In genomic region chr4:75514131-75514948, GRCh38 we compare ENCODE assay signal across 8 cellular contexts. TPM values are rescaled to one million over a fixed set of nuclear protein-coding genes. Genes with fewer than 3 reads are reported as not detected.
DNase-seq lines count a peak whose midpoint lies in the region; ATAC-seq and TF ChIP-seq lines count a peak whose summit lies in the region.

TSS of gene RCHY1 (minus strand) at chr4:75514403. CDS start at chr4:75514286, 117 bp downstream.
TSS of gene THAP6 (plus strand) at chr4:75514473. CDS start at chr4:75515453, 980 bp downstream.

- H3K4me1 ChIP-seq in mammary epithelial cell (ENCODE audit: insufficient read depth, low read length) (peaks cover 23% of the 10 kb centered on the region), spleen (peaks cover 32 to 81% (median 59%) of the 10 kb centered on the region in 6 donors)

- peak within 1 kb of the TSS; percentile 97 for H3K4me3 ChIP-seq in AG04449 (ENCODE audit: low read depth, low read length)
- H3K4me3 ChIP-seq in WERI-Rb-1 (ENCODE audit: low read depth, low read length) = peak within 1 kb of the TSS; percentile 96
- H3K4me3 ChIP-seq in mammary epithelial cell (replicated peaks in 1 of 3; ENCODE audit: insufficient read depth in 1 of 3, low read depth in 2 of 3, low read length in 3 of 3) = peak within 1 kb of the TSS; percentile 62 to 93 (median 87)
- peak within 1 kb of the TSS; percentile 56 to 92 (median 72) for H3K4me3 ChIP-seq in spleen

- H3K36me3 ChIP-seq in WERI-Rb-1 (peaks cover 13% of the 10 kb centered on the region), mammary epithelial cell (ENCODE audit: insufficient read depth, low read length) (no peaks in the 10 kb centered on the region), spleen (peaks cover 3 to 40% (median 18%) of the 10 kb centered on the region in 6 donors)

- TF ChIP-seq CTCF in AG04449 (IDR thresholded peaks at IDR 0.05; ENCODE audit: insufficient read depth, low read length, missing control alignments) (peak; percentile 8), WERI-Rb-1 (IDR thresholded peaks at IDR 0.05; ENCODE audit: low read depth, low read length) (no peak), mammary epithelial cell (conservative IDR thresholded peaks at IDR 0.05 in 1 of 2, IDR thresholded peaks at IDR 0.05 in 1 of 2; ENCODE audit: extremely low read depth in 1 of 2, insufficient read depth in 1 of 2, low read depth in 1 of 2, low read length in 2 of 2) (peak in 1 of 2 donors; percentile 13), spleen (IDR thresholded peaks at IDR 0.05 in 8 of 11, conservative IDR thresholded peaks at IDR 0.05 in 3 of 11) (peak in 6 of 11 experiments; percentile 8 to 57 (median 47))

- intact Hi-C loops in mammary epithelial cell (cut with micrococcal nuclease) (loop anchor here (1.0 to 10.0 kb wide), 3 partner anchors 29 to 210 kb away; partner anchors contain the start of genes ODAPH and USO1), spleen (cut with DNase I; ENCODE audit: low total_unique reads) (no loop called here)

- H3K27me3 ChIP-seq in WERI-Rb-1 (ENCODE audit: insufficient read depth, low read depth, severe bottlenecking) = no peaks in the 10 kb centered on the region
- no peaks in the 10 kb centered on the region for H3K27me3 ChIP-seq in mammary epithelial cell (ENCODE audit: insufficient read depth, low read length)
- no peaks in the 10 kb centered on the region for H3K27me3 ChIP-seq in spleen (replicated peaks in 1 of 7)

- peak within 1 kb of the TSS; percentile 97 for H3K9ac ChIP-seq in mammary epithelial cell (ENCODE audit: insufficient read depth, low read length)

- CTCF ChIA-PET in AG04449 (lab: Yijun Ruan, JAX) (interaction anchor here (1.0 kb wide), 4 partner anchors 9 to 382 kb away, joined by 3 to 4 read pairs (median 3); no protein-coding TSS in a partner anchor), mammary epithelial cell (lab: Charles Lee; ENCODE audit: low non-redundant PET) (interaction anchor here (0.6 kb wide), 1 partner anchor 81 kb away, joined by 5 read pairs; no protein-coding TSS in a partner anchor)

- peak in 1 of 3 donors; percentile 52 for TF ChIP-seq POLR2A in spleen (IDR thresholded peaks at IDR 0.05)

- no peaks in the 10 kb centered on the region for H3K9me3 ChIP-seq in WERI-Rb-1 (ENCODE audit: severe bottlenecking)
- no peaks in the 10 kb centered on the region for H3K9me3 ChIP-seq in mammary epithelial cell (replicated peaks; ENCODE audit: insufficient read depth, low read length)
- H3K9me3 ChIP-seq in spleen = no peaks in the 10 kb centered on the region

- DNase-seq in AG04449 (ENCODE audit: low read depth, low spot score) (peak; percentile 58), NCI-H2227 (lab: John Stamatoyannopoulos, UW; ENCODE audit: unreplicated experiment) (peak; percentile 95), WERI-Rb-1 (peak; percentile 98), mammary epithelial cell (peak; percentile 97), iPS-NIHi7 (ENCODE audit: extremely low spot score) (peak; percentile 90), spleen (peak; percentile 98)

- peak within 1 kb of the TSS; percentile 82 for H3K4me2 ChIP-seq in mammary epithelial cell (ENCODE audit: insufficient read depth, low read depth, low read length)

- ATAC-seq in GM18873 (IDR thresholded peaks at IDR 0.05; ENCODE audit: low FRiP score, unreplicated experiment) (peak; percentile 94), HG03139 (IDR thresholded peaks at IDR 0.05; ENCODE audit: unreplicated experiment) (peak; percentile 92)

- BruUV-seq in mammary epithelial cell (replicated peaks; lab: Mats Ljungman, UMichigan) = TSS peak; percentile 43

- H2AFZ ChIP-seq in mammary epithelial cell (ENCODE audit: low read depth, low read length) = peak within 1 kb of the TSS; percentile 94

- 2% methylated on average over 48 of the region's 61 CpGs for WGBS in mammary epithelial cell (ENCODE audit: low coverage, missing lambda C conversion rate)
- 0 to 1% (median 0%) methylated on average over 23 to 61 of the region's 61 CpGs for WGBS in spleen, 5 donors

- H4K20me1 ChIP-seq in mammary epithelial cell (ENCODE audit: insufficient read depth, low read length) = no peaks in the 10 kb centered on the region

- in situ Hi-C loops in mammary epithelial cell (cut with MboI; ENCODE audit: low sequenced_read_pairs in 2 of 2) = no loop called here

- peak within 1 kb of the TSS; percentile 91 for H3K27ac ChIP-seq in WERI-Rb-1
- H3K27ac ChIP-seq in mammary epithelial cell (ENCODE audit: insufficient read depth, low read depth, low read length) = peak within 1 kb of the TSS; percentile 94
- H3K27ac ChIP-seq in spleen = peak within 1 kb of the TSS; percentile 93 to 100 (median 99)

- peaks cover 59% of the 10 kb centered on the region for H3K79me2 ChIP-seq in mammary epithelial cell (ENCODE audit: insufficient read depth, low read length)

- dilution Hi-C loops in mammary epithelial cell (cut with HindIII; ENCODE audit: low sequenced_read_pairs) = no loop called here

- POLR2A ChIA-PET in AG04449 (lab: Yijun Ruan, JAX) = interaction anchor here (1.0 to 1.4 kb wide), 4 partner anchors 28 to 210 kb away, joined by 3 to 7 read pairs (median 4); partner anchors contain the start of genes ODAPH and USO1

RNA-seq across cellular contexts. Expression of gene RCHY1, which starts in this region (rescaled TPM):
- total RNA-seq in mammary epithelial cell = 10 to 100 TPM; 25.1 to 35.5 TPM
- 22.3 TPM for polyA plus RNA-seq in mammary epithelial cell
- polyA minus RNA-seq in mammary epithelial cell = 11.9 TPM
- total RNA-seq in spleen = 10 to 100 TPM; 36.0 to 51.2 (median 42.6) TPM
- polyA plus RNA-seq in spleen = 10 to 100 TPM in 2 of 3 donors, 1 to 10 TPM in 1; 9.4 to 24.2 (median 14.4) TPM

RNA-seq across cellular contexts. Expression of gene THAP6, which starts in this region (rescaled TPM):
- 10 to 100 TPM; 14.0 to 19.5 TPM for total RNA-seq in mammary epithelial cell
- 5.2 TPM for polyA plus RNA-seq in mammary epithelial cell
- 28.5 TPM for polyA minus RNA-seq in mammary epithelial cell
- total RNA-seq in spleen = 10 to 100 TPM; 17.9 to 42.0 (median 25.7) TPM
- 1 to 10 TPM; 3.1 to 5.3 (median 4.1) TPM for polyA plus RNA-seq in spleen

Comparison
In these comparisons a context has a peak if more than half of its experiments do, and no peak if none do; other contexts are left out.
1. Peak in every context shown above with its lines: DNase-seq, ATAC-seq, H3K4me3 ChIP-seq and H3K27ac ChIP-seq.